In the genomic region with DNA sequence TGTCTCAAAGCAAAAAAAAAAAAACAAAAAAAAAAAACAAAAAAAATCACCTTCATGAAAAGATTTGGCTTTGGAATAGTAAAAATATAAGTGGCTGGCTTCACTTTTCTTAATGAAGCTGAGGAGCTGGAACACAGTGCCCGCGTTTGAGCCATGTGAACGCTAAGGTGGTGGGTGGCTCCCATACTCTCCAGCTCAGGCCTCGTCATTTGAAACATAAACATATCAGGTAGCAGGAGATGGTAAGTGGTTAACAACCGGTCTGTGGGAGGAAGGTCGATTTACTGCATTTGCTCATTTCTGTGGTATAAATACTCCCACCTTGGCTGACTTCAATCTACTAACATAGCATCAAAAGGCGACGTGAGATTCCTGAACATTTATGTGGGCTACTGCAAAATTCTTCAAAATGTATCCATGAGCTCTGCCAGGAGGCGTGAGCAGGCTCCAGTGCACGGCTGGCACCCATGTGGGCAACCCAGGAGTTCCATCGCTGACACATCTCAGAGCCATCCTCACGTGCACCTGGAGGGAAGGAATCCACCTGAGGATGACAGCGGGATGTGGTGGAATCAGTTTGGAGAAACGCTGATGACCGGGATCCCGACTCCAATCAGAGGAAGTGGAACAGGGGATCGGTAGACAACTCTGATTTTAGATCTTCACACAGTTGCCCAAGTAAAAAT, we compare ENCODE assay signal across 24 cellular contexts.
DNase-seq lines count a peak whose midpoint lies in the region; ATAC-seq, FAIRE-seq and TF ChIP-seq lines count a peak whose summit lies in the region.
"Had no signal": no experiment of that assay in that cellular context is flagged by ENCODE, and none has a peak within 500 bp of the region (broad histone marks: within the 10 kb centered on the region; RNA-seq: fewer than 3 reads in every experiment).

No MANE protein-coding gene starts in this region.

- H3K4me2 ChIP-seq in astrocyte (ENCODE audit: low read length) (no peak overlapping the region), neural progenitor cell (no peak overlapping the region)

- H3K27ac Mint-ChIP-seq in activated T-cell treated with anti-CD3 and anti-CD28 coated beads, Interleukin-2, amount 50 U/mL, for 24 hours, result no peak overlapping the region
- no peak overlapping the region for H3K27ac Mint-ChIP-seq in astrocyte (ENCODE audit: unreplicated experiment)
- H3K27ac Mint-ChIP-seq in neural progenitor cell, result peak overlapping the region; percentile 66

- H3K4me1 Mint-ChIP-seq in activated T-cell treated with anti-CD3 and anti-CD28 coated beads, Interleukin-2, amount 50 U/mL, for 24 hours (ENCODE audit: low read depth), result no peaks in the 10 kb centered on the region
- H3K4me1 Mint-ChIP-seq in activated T-cell treated with anti-CD3 and anti-CD28 coated beads, Interleukin-2, amount 50 U/mL, for 4 hours (ENCODE audit: low read depth), result no peaks in the 10 kb centered on the region
- H3K4me1 Mint-ChIP-seq in astrocyte (ENCODE audit: low read depth, unreplicated experiment), result peaks cover 2% of the 10 kb centered on the region
- H3K4me1 Mint-ChIP-seq in neural progenitor cell, result peaks cover 3% of the 10 kb centered on the region
- H3K4me1 Mint-ChIP-seq: CD14-positive monocyte had no signal

- H3K27ac ChIP-seq in astrocyte (ENCODE audit: low read depth, low read length) (no peak overlapping the region), neural progenitor cell (no peak overlapping the region)
- H3K27ac ChIP-seq: Peyer's patch, SK-N-MC had no signal

- H3K27me3 ChIP-seq in astrocyte (ENCODE audit: insufficient read depth, low read length) (no peaks in the 10 kb centered on the region), neural progenitor cell (no peaks in the 10 kb centered on the region)
- H3K27me3 ChIP-seq: BE2C, MG63, Peyer's patch had no signal

- FAIRE-seq in astrocyte (lab: Jason Lieb, UNC), result no peak
- FAIRE-seq: GM18507, H54, HepG2 had no signal

- H3K36me3 ChIP-seq in astrocyte (ENCODE audit: insufficient read depth, low read length) (no peaks in the 10 kb centered on the region), neural progenitor cell (no peaks in the 10 kb centered on the region)
- H3K36me3 ChIP-seq: BE2C, MG63, Peyer's patch had no signal

- peaks cover 74% of the 10 kb centered on the region for H3K36me3 Mint-ChIP-seq in activated T-cell treated with anti-CD3 and anti-CD28 coated beads, Interleukin-2, amount 50 U/mL, for 24 hours (ENCODE audit: low read depth)
- peaks cover 10% of the 10 kb centered on the region for H3K36me3 Mint-ChIP-seq in activated T-cell treated with anti-CD3 and anti-CD28 coated beads, Interleukin-2, amount 50 U/mL, for 4 hours (ENCODE audit: insufficient read depth)
- H3K36me3 Mint-ChIP-seq in astrocyte (ENCODE audit: low read depth, unreplicated experiment), result peaks cover 14% of the 10 kb centered on the region
- H3K36me3 Mint-ChIP-seq in neural progenitor cell, result no peaks in the 10 kb centered on the region

- no peaks in the 10 kb centered on the region for H4K20me1 ChIP-seq in astrocyte (ENCODE audit: insufficient read depth, low read length)
- H4K20me1 ChIP-seq in neural progenitor cell (ENCODE audit: low read depth), result no peaks in the 10 kb centered on the region

- no peak for ATAC-seq in activated T-cell treated with anti-CD3 and anti-CD28 coated beads, Interleukin-2, amount 50 U/mL, for 4 hours
- ATAC-seq: HepG2 had no signal

- H3F3A ChIP-seq in neural progenitor cell (ENCODE audit: low read depth), result no peaks in the 10 kb centered on the region

- H3K4me3 Mint-ChIP-seq in activated T-cell treated with anti-CD3 and anti-CD28 coated beads, Interleukin-2, amount 50 U/mL, for 24 hours, result no peak overlapping the region
- no peak overlapping the region for H3K4me3 Mint-ChIP-seq in activated T-cell treated with anti-CD3 and anti-CD28 coated beads, Interleukin-2, amount 50 U/mL, for 4 hours
- H3K4me3 Mint-ChIP-seq in astrocyte (ENCODE audit: unreplicated experiment) (no peak overlapping the region), neural progenitor cell (no peak overlapping the region)
- H3K4me3 Mint-ChIP-seq: CD14-positive monocyte had no signal

- peaks cover 4% of the 10 kb centered on the region for H3K4me1 ChIP-seq in astrocyte (ENCODE audit: insufficient read depth, low read length)
- H3K4me1 ChIP-seq in neural progenitor cell, result no peaks in the 10 kb centered on the region
- H3K4me1 ChIP-seq: BE2C, Peyer's patch had no signal

- no peak overlapping the region for H2AFZ ChIP-seq in astrocyte (ENCODE audit: low read depth, low read length)
- no peak overlapping the region for H2AFZ ChIP-seq in neural progenitor cell (replicated peaks)

- H3K27me3 Mint-ChIP-seq in activated T-cell treated with anti-CD3 and anti-CD28 coated beads, Interleukin-2, amount 50 U/mL, for 24 hours, result no peaks in the 10 kb centered on the region
- no peaks in the 10 kb centered on the region for H3K27me3 Mint-ChIP-seq in activated T-cell treated with anti-CD3 and anti-CD28 coated beads, Interleukin-2, amount 50 U/mL, for 4 hours (ENCODE audit: low read depth)
- peaks cover 11% of the 10 kb centered on the region for H3K27me3 Mint-ChIP-seq in astrocyte (ENCODE audit: low read depth, unreplicated experiment)
- peaks cover 5% of the 10 kb centered on the region for H3K27me3 Mint-ChIP-seq in neural progenitor cell (ENCODE audit: insufficient read depth, low read depth)

- H3K79me2 ChIP-seq in astrocyte (ENCODE audit: insufficient read depth, low read length), result no peaks in the 10 kb centered on the region
- H3K79me2 ChIP-seq in neural progenitor cell (ENCODE audit: low read depth), result no peaks in the 10 kb centered on the region

- no peaks in the 10 kb centered on the region for H3K9me3 ChIP-seq in astrocyte (ENCODE audit: insufficient read depth, low read depth, low read length)
- no peaks in the 10 kb centered on the region for H3K9me3 ChIP-seq in neural progenitor cell (ENCODE audit: low read depth)
- H3K9me3 ChIP-seq: BE2C, MG63, Peyer's patch had no signal

- H3K4me3 ChIP-seq in astrocyte (ENCODE audit: insufficient read depth, low read depth, low read length) (no peak overlapping the region), neural progenitor cell (no peak overlapping the region)
- H3K4me3 ChIP-seq: MG63, Peyer's patch, SK-N-MC had no signal

- no peaks in the 10 kb centered on the region for H3K9me3 Mint-ChIP-seq in activated T-cell treated with anti-CD3 and anti-CD28 coated beads, Interleukin-2, amount 50 U/mL, for 24 hours
- H3K9me3 Mint-ChIP-seq in activated T-cell treated with anti-CD3 and anti-CD28 coated beads, Interleukin-2, amount 50 U/mL, for 4 hours, result no peaks in the 10 kb centered on the region
- H3K9me3 Mint-ChIP-seq in astrocyte (ENCODE audit: unreplicated experiment) (no peaks in the 10 kb centered on the region), neural progenitor cell (peaks cover 3% of the 10 kb centered on the region)
- H3K9me3 Mint-ChIP-seq: CD14-positive monocyte had no signal

- TF ChIP-seq CTCF in astrocyte (IDR thresholded peaks at IDR 0.05; ENCODE audit: insufficient read depth, low read depth, low read length) (no peak), neural progenitor cell (IDR thresholded peaks at IDR 0.05) (no peak)

- peak; percentile 5 for DNase-seq in activated T-cell treated with anti-CD3 and anti-CD28 coated beads, Interleukin-2, amount 50 U/mL, for 24 hours
- DNase-seq in activated T-cell treated with anti-CD3 and anti-CD28 coated beads, Interleukin-2, amount 50 U/mL, for 4 hours, result no peak
- peak; percentile 10 for DNase-seq in astrocyte (ENCODE audit: low read depth)
- no peak for DNase-seq in neural progenitor cell (ENCODE audit: low spot score)
- DNase-seq in NCI-H1694 (lab: John Stamatoyannopoulos, UW), result no peak
- DNase-seq in NAMALWA (ENCODE audit: low spot score), result no peak
- no peak for DNase-seq in KBM-7
- DNase-seq: 8988T, ACHN, BE2C, Calu3, DMS79 treated with DMSO at 0.1 percent for 48 hours, KG1, MG63, NCI-H2029 treated with DMSO at 0.1 percent for 48 hours, NCI-H2227 treated with DMSO at 0.1 percent for 48 hours, NCI-H526 treated with DMSO at 0.1 percent for 48 hours, SIG-M5 had no signal

- H3K9ac ChIP-seq in astrocyte (ENCODE audit: low read length), result no peak overlapping the region
- no peak overlapping the region for H3K9ac ChIP-seq in neural progenitor cell

- in situ Hi-C loops in KBM-7 (cut with MboI; ENCODE audit: low pct_unique_long_range_greater_than_20kb, low sequenced_read_pairs), result no loop called here

Comparison
In these comparisons a context has a peak if more than half of its experiments do, and no peak if none do; other contexts are left out.
1. DNase-seq: peak in activated T-cell treated with anti-CD3 and anti-CD28 coated beads, Interleukin-2, amount 50 U/mL, for 24 hours (single experiment) and astrocyte (single experiment); none in activated T-cell treated with anti-CD3 and anti-CD28 coated beads, Interleukin-2, amount 50 U/mL, for 4 hours (single experiment), neural progenitor cell (single experiment), NCI-H1694 (single experiment), NAMALWA (single experiment) and KBM-7 (single experiment).